Comparison of ENCODE assay signal across 1 cellular context in the genomic region with DNA sequence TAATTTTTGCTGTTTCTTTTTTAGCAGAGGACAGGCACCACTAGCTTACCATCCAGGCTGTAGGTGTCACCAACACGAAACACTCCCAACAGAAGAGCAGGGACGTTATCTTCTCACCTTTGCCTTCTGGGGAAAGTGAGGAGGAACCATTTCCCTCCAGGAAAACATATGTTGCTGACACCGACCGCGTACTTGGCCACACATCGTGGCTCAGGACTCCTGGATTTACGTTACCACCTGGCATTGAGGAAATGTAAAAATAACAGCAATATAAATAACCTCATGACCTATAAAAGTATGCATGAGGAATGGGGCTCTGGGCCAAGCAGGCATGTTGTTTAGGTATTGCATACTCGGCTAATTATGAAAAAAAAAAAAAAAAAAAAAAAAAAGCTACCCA.
TF ChIP-seq lines count a peak whose summit lies in the region.

No MANE protein-coding gene starts in this region.

TF ChIP-seq in WTC11, 78 proteins besides CTCF, POLR2A, EP300 and RAD21 (continued from another document):
- TF ChIP-seq, protein P1, sequence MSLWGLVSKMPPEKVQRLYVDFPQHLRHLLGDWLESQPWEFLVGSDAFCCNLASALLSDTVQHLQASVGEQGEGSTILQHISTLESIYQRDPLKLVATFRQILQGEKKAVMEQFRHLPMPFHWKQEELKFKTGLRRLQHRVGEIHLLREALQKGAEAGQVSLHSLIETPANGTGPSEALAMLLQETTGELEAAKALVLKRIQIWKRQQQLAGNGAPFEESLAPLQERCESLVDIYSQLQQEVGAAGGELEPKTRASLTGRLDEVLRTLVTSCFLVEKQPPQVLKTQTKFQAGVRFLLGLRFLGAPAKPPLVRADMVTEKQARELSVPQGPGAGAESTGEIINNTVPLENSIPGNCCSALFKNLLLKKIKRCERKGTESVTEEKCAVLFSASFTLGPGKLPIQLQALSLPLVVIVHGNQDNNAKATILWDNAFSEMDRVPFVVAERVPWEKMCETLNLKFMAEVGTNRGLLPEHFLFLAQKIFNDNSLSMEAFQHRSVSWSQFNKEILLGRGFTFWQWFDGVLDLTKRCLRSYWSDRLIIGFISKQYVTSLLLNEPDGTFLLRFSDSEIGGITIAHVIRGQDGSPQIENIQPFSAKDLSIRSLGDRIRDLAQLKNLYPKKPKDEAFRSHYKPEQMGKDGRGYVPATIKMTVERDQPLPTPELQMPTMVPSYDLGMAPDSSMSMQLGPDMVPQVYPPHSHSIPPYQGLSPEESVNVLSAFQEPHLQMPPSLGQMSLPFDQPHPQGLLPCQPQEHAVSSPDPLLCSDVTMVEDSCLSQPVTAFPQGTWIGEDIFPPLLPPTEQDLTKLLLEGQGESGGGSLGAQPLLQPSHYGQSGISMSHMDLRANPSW (CRISPR knock-in tag; conservative IDR thresholded peaks at IDR 0.05; ENCODE audit: low read depth), result no peak
- TF ChIP-seq ZNF671 (CRISPR knock-in tag; IDR thresholded peaks at IDR 0.05), result no peak
- TF ChIP-seq, protein P2, sequence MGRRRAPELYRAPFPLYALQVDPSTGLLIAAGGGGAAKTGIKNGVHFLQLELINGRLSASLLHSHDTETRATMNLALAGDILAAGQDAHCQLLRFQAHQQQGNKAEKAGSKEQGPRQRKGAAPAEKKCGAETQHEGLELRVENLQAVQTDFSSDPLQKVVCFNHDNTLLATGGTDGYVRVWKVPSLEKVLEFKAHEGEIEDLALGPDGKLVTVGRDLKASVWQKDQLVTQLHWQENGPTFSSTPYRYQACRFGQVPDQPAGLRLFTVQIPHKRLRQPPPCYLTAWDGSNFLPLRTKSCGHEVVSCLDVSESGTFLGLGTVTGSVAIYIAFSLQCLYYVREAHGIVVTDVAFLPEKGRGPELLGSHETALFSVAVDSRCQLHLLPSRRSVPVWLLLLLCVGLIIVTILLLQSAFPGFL (CRISPR knock-in tag; IDR thresholded peaks at IDR 0.05; ENCODE audit: borderline replicate concordance), result no peak
- no peak for TF ChIP-seq TCF7 (CRISPR knock-in tag; IDR thresholded peaks at IDR 0.05; ENCODE audit: low read depth)
- no peak for TF ChIP-seq NR3C1 (CRISPR knock-in tag; conservative IDR thresholded peaks at IDR 0.05; ENCODE audit: low read depth)
- no peak for TF ChIP-seq ESRRA (CRISPR knock-in tag; IDR thresholded peaks at IDR 0.05; ENCODE audit: borderline replicate concordance)
- TF ChIP-seq, protein P3, sequence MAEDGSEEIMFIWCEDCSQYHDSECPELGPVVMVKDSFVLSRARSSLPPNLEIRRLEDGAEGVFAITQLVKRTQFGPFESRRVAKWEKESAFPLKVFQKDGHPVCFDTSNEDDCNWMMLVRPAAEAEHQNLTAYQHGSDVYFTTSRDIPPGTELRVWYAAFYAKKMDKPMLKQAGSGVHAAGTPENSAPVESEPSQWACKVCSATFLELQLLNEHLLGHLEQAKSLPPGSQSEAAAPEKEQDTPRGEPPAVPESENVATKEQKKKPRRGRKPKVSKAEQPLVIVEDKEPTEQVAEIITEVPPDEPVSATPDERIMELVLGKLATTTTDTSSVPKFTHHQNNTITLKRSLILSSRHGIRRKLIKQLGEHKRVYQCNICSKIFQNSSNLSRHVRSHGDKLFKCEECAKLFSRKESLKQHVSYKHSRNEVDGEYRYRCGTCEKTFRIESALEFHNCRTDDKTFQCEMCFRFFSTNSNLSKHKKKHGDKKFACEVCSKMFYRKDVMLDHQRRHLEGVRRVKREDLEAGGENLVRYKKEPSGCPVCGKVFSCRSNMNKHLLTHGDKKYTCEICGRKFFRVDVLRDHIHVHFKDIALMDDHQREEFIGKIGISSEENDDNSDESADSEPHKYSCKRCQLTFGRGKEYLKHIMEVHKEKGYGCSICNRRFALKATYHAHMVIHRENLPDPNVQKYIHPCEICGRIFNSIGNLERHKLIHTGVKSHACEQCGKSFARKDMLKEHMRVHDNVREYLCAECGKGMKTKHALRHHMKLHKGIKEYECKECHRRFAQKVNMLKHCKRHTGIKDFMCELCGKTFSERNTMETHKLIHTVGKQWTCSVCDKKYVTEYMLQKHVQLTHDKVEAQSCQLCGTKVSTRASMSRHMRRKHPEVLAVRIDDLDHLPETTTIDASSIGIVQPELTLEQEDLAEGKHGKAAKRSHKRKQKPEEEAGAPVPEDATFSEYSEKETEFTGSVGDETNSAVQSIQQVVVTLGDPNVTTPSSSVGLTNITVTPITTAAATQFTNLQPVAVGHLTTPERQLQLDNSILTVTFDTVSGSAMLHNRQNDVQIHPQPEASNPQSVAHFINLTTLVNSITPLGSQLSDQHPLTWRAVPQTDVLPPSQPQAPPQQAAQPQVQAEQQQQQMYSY (CRISPR knock-in tag; IDR thresholded peaks at IDR 0.05), result no peak
- TF ChIP-seq CBFB (CRISPR knock-in tag; IDR thresholded peaks at IDR 0.05; ENCODE audit: low read depth), result no peak
- TF ChIP-seq, protein P4, sequence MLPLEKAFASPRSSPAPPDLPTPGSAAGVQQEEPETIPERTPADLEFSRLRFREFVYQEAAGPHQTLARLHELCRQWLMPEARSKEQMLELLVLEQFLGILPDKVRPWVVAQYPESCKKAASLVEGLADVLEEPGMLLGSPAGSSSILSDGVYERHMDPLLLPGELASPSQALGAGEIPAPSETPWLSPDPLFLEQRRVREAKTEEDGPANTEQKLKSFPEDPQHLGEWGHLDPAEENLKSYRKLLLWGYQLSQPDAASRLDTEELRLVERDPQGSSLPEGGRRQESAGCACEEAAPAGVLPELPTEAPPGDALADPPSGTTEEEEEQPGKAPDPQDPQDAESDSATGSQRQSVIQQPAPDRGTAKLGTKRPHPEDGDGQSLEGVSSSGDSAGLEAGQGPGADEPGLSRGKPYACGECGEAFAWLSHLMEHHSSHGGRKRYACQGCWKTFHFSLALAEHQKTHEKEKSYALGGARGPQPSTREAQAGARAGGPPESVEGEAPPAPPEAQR (CRISPR knock-in tag; IDR thresholded peaks at IDR 0.05), result no peak
- no peak for TF ChIP-seq NFYB (CRISPR knock-in tag; conservative IDR thresholded peaks at IDR 0.05; ENCODE audit: low read depth)
- TF ChIP-seq, protein P5, sequence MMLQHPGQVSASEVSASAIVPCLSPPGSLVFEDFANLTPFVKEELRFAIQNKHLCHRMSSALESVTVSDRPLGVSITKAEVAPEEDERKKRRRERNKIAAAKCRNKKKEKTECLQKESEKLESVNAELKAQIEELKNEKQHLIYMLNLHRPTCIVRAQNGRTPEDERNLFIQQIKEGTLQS (CRISPR knock-in tag; conservative IDR thresholded peaks at IDR 0.05), result no peak
- TF ChIP-seq ZNF396 (CRISPR knock-in tag; IDR thresholded peaks at IDR 0.05; ENCODE audit: borderline replicate concordance), result no peak
- TF ChIP-seq, protein P6, sequence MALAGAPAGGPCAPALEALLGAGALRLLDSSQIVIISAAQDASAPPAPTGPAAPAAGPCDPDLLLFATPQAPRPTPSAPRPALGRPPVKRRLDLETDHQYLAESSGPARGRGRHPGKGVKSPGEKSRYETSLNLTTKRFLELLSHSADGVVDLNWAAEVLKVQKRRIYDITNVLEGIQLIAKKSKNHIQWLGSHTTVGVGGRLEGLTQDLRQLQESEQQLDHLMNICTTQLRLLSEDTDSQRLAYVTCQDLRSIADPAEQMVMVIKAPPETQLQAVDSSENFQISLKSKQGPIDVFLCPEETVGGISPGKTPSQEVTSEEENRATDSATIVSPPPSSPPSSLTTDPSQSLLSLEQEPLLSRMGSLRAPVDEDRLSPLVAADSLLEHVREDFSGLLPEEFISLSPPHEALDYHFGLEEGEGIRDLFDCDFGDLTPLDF (CRISPR knock-in tag; IDR thresholded peaks at IDR 0.05), result no peak
- no peak for TF ChIP-seq ELF4 (CRISPR knock-in tag; IDR thresholded peaks at IDR 0.05; ENCODE audit: low read depth)
